In genomic region chr2:17574406-17575073, GRCh38 we compare ENCODE assay signal across 22 cellular contexts. TPM values are rescaled to one million over a fixed set of nuclear protein-coding genes. Genes with fewer than 3 reads are reported as not detected.
DNase-seq lines count a peak whose midpoint lies in the region; ATAC-seq, FAIRE-seq and TF ChIP-seq lines count a peak whose summit lies in the region.
"Had no signal": no experiment of that assay in that cellular context is flagged by ENCODE, and none has a peak within 500 bp of the region (broad histone marks: within the 10 kb centered on the region; RNA-seq: fewer than 3 reads in every experiment).

No MANE protein-coding gene starts in this region.

- no peak overlapping the region for H3K4ac ChIP-seq in mesendoderm (ENCODE audit: low read depth, low read length)

- no peak overlapping the region for H3K56ac ChIP-seq in mesendoderm (ENCODE audit: low read length)

- H2BK5ac ChIP-seq in mesendoderm (ENCODE audit: low read length): no peak overlapping the region

- no peak for TF ChIP-seq CTCF in HepG2 (CRISPR knock-in tag; IDR thresholded peaks at IDR 0.05)
- no peak for TF ChIP-seq CTCF in right lobe of liver (IDR thresholded peaks at IDR 0.05)

- H4K8ac ChIP-seq in mesendoderm (ENCODE audit: low read depth, low read length): no peak overlapping the region

- H2AFZ ChIP-seq in HepG2 (ENCODE audit: low read length): no peak overlapping the region

- POLR2A ChIA-PET in HepG2 (lab: Yijun Ruan, JAX): interaction anchor here (1.1 to 2.6 kb wide), 4 partner anchors 20 to 34 kb away, joined by 3 to 11 read pairs (median 6); partner anchors contain the start of gene VSNL1

- no peak for FAIRE-seq in HepG2 (lab: Jason Lieb, UNC)
- FAIRE-seq: A204.1, GM12892, K562 had no signal

- H2BK15ac ChIP-seq in mesendoderm (replicated peaks; ENCODE audit: low read depth): peak overlapping the region; percentile 36

- BruUV-seq in HepG2 (replicated peaks; lab: Mats Ljungman, UMichigan): no TSS peak

- no peak overlapping the region for H2AK5ac ChIP-seq in mesendoderm (ENCODE audit: low read length)

- 95% methylated on average over 3 of the region's 3 CpGs for WGBS in HepG2 (ENCODE audit: low lambda C conversion rate)
- 84% methylated on average over 3 of the region's 3 CpGs for WGBS in right lobe of liver (ENCODE audit: insufficient coverage, low coverage, low lambda C conversion rate, missing lambda C conversion rate)
- no CpG with 5 or more reads among the region's 3 CpGs for WGBS in mesendoderm (ENCODE audit: extremely low coverage, insufficient coverage, low lambda C conversion rate)

- peak overlapping the region; percentile 5 for H3K27ac ChIP-seq in HepG2 (ENCODE audit: extremely low read length, insufficient read depth, low read length)
- H3K27ac ChIP-seq in right lobe of liver: no peak overlapping the region
- no peak overlapping the region for H3K27ac ChIP-seq in mesendoderm (ENCODE audit: low read depth, low read length)
- H3K27ac ChIP-seq: BLaER1, HL-60 had no signal

- CTCF ChIA-PET in HepG2 (lab: Yijun Ruan, JAX; ENCODE audit: low intra/inter-chr PET ratio, low total read pairs): no interaction called here

- H3K4me3 ChIP-seq in HepG2 (replicated peaks in 1 of 3; ENCODE audit: insufficient read depth in 1 of 3, low read depth in 2 of 3, low read length in 3 of 3) (no peak overlapping the region), right lobe of liver (no peak overlapping the region), MG63 (no peak overlapping the region), mesendoderm (ENCODE audit: low read length) (no peak overlapping the region)
- H3K4me3 ChIP-seq: BLaER1, K562 had no signal

- H3K4me1 ChIP-seq in HepG2 (ENCODE audit: insufficient read depth, low read length): peaks cover 52% of the 10 kb centered on the region
- no peaks in the 10 kb centered on the region for H3K4me1 ChIP-seq in right lobe of liver
- peaks cover 13% of the 10 kb centered on the region for H3K4me1 ChIP-seq in mesendoderm (ENCODE audit: control insufficient read depth, low read depth, low read length)
- H3K4me1 ChIP-seq: BLaER1 had no signal

- intact Hi-C loops in HepG2 (cut with micrococcal nuclease; ENCODE audit: unreplicated experiment): loop anchor here (5.0 kb wide), 1 partner anchor 262 kb away; no protein-coding TSS in a partner anchor
- intact Hi-C loops in right lobe of liver (cut with DNase I): loop anchor here in 1 of 2 donors (10.0 kb wide), 1 partner anchor 100 kb away; no protein-coding TSS in a partner anchor

- ATAC-seq in HepG2: no peak
- no peak for ATAC-seq in right lobe of liver
- ATAC-seq in GM19452 (IDR thresholded peaks at IDR 0.05; ENCODE audit: unreplicated experiment): no peak
- ATAC-seq: K562 had no signal

- no peak overlapping the region for H4K5ac ChIP-seq in mesendoderm (ENCODE audit: low read length)

- H3K79me1 ChIP-seq in mesendoderm (ENCODE audit: low read length): no peaks in the 10 kb centered on the region

- no peak overlapping the region for H3K23ac ChIP-seq in mesendoderm (ENCODE audit: low read length)

- no peak overlapping the region for H3K18ac ChIP-seq in mesendoderm (ENCODE audit: low read length)

- no peak overlapping the region for H3K4me2 ChIP-seq in HepG2 (ENCODE audit: low read depth, low read length)
- H3K4me2 ChIP-seq in mesendoderm (ENCODE audit: low read length): no peak overlapping the region
- H3K4me2 ChIP-seq: BLaER1 had no signal

- no peaks in the 10 kb centered on the region for H3K27me3 ChIP-seq in HepG2 (ENCODE audit: control insufficient read depth in 1 of 2, insufficient read depth in 2 of 2, low read length in 2 of 2)
- H3K27me3 ChIP-seq in right lobe of liver: no peaks in the 10 kb centered on the region
- no peaks in the 10 kb centered on the region for H3K27me3 ChIP-seq in MG63
- no peaks in the 10 kb centered on the region for H3K27me3 ChIP-seq in mesendoderm (ENCODE audit: insufficient read depth, low read length, poor library complexity)
- H3K27me3 ChIP-seq: BLaER1 had no signal

- TF ChIP-seq EP300 in HepG2 (IDR thresholded peaks at IDR 0.05; ENCODE audit: low read depth in 2 of 2, low read length in 2 of 2) (no peak), HepG2 (CRISPR knock-in tag; IDR thresholded peaks at IDR 0.05; ENCODE audit: borderline replicate concordance) (no peak)

- H3K36me3 ChIP-seq in HepG2 (replicated peaks in 1 of 2; ENCODE audit: control insufficient read depth in 1 of 2, insufficient read depth in 2 of 2, low read length in 2 of 2) (peaks cover 0 to 2% of the 10 kb centered on the region in 2 experiments; a peak in 1 of 5 replicates), right lobe of liver (no peaks in the 10 kb centered on the region), MG63 (no peaks in the 10 kb centered on the region), mesendoderm (ENCODE audit: control insufficient read depth, insufficient read depth, low read length) (no peaks in the 10 kb centered on the region)
- H3K36me3 ChIP-seq: BLaER1 had no signal

- in situ Hi-C loops in HepG2 (cut with HindIII; ENCODE audit: extremely low pct_ligation_motif_present, low pct_unique_long_range_greater_than_20kb): loop anchor here (5.0 kb wide), 1 partner anchor 102 kb away; no protein-coding TSS in a partner anchor

- no peak overlapping the region for H3K9ac ChIP-seq in HepG2 (ENCODE audit: insufficient read depth, low read depth, low read length)
- no peak overlapping the region for H3K9ac ChIP-seq in mesendoderm (ENCODE audit: low read length)
- H3K9ac ChIP-seq: BLaER1 had no signal

- no peak for TF ChIP-seq POLR2A in HepG2 (IDR thresholded peaks at IDR 0.05; ENCODE audit: insufficient read depth in 1 of 2, low read depth in 2 of 2, low read length in 2 of 2)
- TF ChIP-seq POLR2A in right lobe of liver (IDR thresholded peaks at IDR 0.05): no peak

- H3K9me3 ChIP-seq in HepG2 (ENCODE audit: low read length): no peaks in the 10 kb centered on the region
- H3K9me3 ChIP-seq in right lobe of liver: no peaks in the 10 kb centered on the region
- no peaks in the 10 kb centered on the region for H3K9me3 ChIP-seq in MG63
- H3K9me3 ChIP-seq: BLaER1 had no signal

- no peak overlapping the region for H2BK120ac ChIP-seq in mesendoderm (ENCODE audit: low read depth, low read length)

- H4K20me1 ChIP-seq in HepG2 (ENCODE audit: insufficient read depth, low read length): no peaks in the 10 kb centered on the region
- H4K20me1 ChIP-seq: BLaER1 had no signal

- TF ChIP-seq RAD21 in HepG2 (CRISPR knock-in tag; IDR thresholded peaks at IDR 0.05): no peak

- DNase-seq in HepG2 (ENCODE audit: low spot score) (no peak), right lobe of liver (no peak), MG63 (peak; percentile 10), astrocyte of the hippocampus (ENCODE audit: low read depth, low spot score) (peak; percentile 53), mesendoderm (no peak), globus pallidus (ENCODE audit: low spot score) (no peak)
- DNase-seq in activated naive CD4-positive, alpha-beta T cell treated with Interleukin-2 at 50 U/mL for 16 hours: no peak
- DNase-seq: CD4-positive, alpha-beta memory T cell; DMS153; DMS79; GDM1; HCEC 1CT; IMR-90 had no signal

- H3K79me2 ChIP-seq in HepG2 (ENCODE audit: insufficient read depth, low read length) (peaks cover 83% of the 10 kb centered on the region), mesendoderm (ENCODE audit: control insufficient read depth, insufficient read depth, low read length) (no peaks in the 10 kb centered on the region)

RNA-seq across cellular contexts. Expression of gene VSNL1, which starts 34.0 kb away (rescaled TPM):
- total RNA-seq in HepG2 (2016; rRNA removed; fragmentation: Illumina TruSeq; extraction: Trizol) (63.2 and 103 TPM in 2 replicates), right lobe of liver (10 to 100 TPM in 1 of 6 experiments, 1 to 10 TPM in 5; 2.1 to 12.1 (median 4.3) TPM)
- 11.8 and 12.1 TPM in 2 replicates for total RNA-seq in HepG2 (2016; cell fraction: cytosol; rRNA removed; fragmentation: Illumina TruSeq; extraction: Trizol; ENCODE audit: low read depth)
- total RNA-seq in HepG2 (2016; cell fraction: insoluble cytoplasmic fraction; rRNA removed; fragmentation: Illumina TruSeq; extraction: Trizol): 61.2 and 118 TPM in 2 replicates
- 28.5 and 29.9 TPM in 2 replicates for total RNA-seq in HepG2 (2016; cell fraction: membrane; rRNA removed; fragmentation: Illumina TruSeq; extraction: Trizol)
- total RNA-seq in HepG2 (2016; cell fraction: nucleus; rRNA removed; fragmentation: Illumina TruSeq; extraction: Trizol): 32.8 and 35.9 TPM in 2 replicates
- polyA plus RNA-seq in HepG2 (2011; rRNA removed): 62.8 and 95.9 TPM in 2 replicates
- 80.4 and 85.1 TPM in 2 replicates for polyA plus RNA-seq in HepG2 (2011; cell fraction: cytosol; rRNA removed)
- polyA plus RNA-seq in HepG2 (2011; cell fraction: nucleus; rRNA removed): 12.7 TPM in 2 replicates
- 72.6 and 115 TPM in 2 replicates for polyA plus RNA-seq in HepG2 (2012)
- 11.7 and 11.9 TPM in 2 replicates for polyA plus RNA-seq in HepG2 (2016; cell fraction: cytosol; fragmentation: Illumina TruSeq; extraction: Trizol; ENCODE audit: low read depth)
- polyA plus RNA-seq in HepG2 (2016; cell fraction: insoluble cytoplasmic fraction; fragmentation: Illumina TruSeq; extraction: Trizol; ENCODE audit: low read depth): 147 and 163 TPM in 2 replicates
- 29.7 TPM in 2 replicates for polyA plus RNA-seq in HepG2 (2016; cell fraction: membrane; fragmentation: Illumina TruSeq; extraction: Trizol; ENCODE audit: low read depth)
- 39.4 and 45.5 TPM in 2 replicates for polyA plus RNA-seq in HepG2 (2016; cell fraction: nucleus; fragmentation: Illumina TruSeq; extraction: Trizol; ENCODE audit: insufficient read depth, low read depth)
- 83.5 TPM in 1 of 2 replicates, not detected in the other for polyA minus RNA-seq in HepG2 (2011; rRNA and poly(A)+ RNA removed; ENCODE audit: low replicate concordance)
- polyA minus RNA-seq in HepG2 (2011; cell fraction: cytosol; rRNA and poly(A)+ RNA removed): 44.0 and 47.1 TPM in 2 replicates
- polyA minus RNA-seq in HepG2 (2011; cell fraction: nucleus; rRNA and poly(A)+ RNA removed): 39.8 and 52.0 TPM in 2 replicates
- total RNA-seq in MG63 (2014; rRNA removed; shearing (Covaris generic); ENCODE audit: low replicate concordance): 0.66 and 30.3 TPM in 2 replicates
- 63.8 TPM for polyA plus RNA-seq in mesendoderm (2013, experiment 1 of 2)
- 66.9 TPM for polyA plus RNA-seq in mesendoderm (2013, experiment 2 of 2)
- total RNA-seq: CD4-positive, alpha-beta memory T cell; HT1080; K562 had no signal
- polyA plus RNA-seq: CD14-positive monocyte; CD4-positive, alpha-beta memory T cell had no signal

RNA-seq across cellular contexts. Expression of gene RAD51AP2, which starts 56.3 kb away (rescaled TPM):
- total RNA-seq in HepG2 (2016; rRNA removed; fragmentation: Illumina TruSeq; extraction: Trizol) (0.07 and 0.11 TPM in 2 replicates), right lobe of liver (under 1 TPM in 3 of 6 experiments, not detected in 3; 0.12 to 0.31 (median 0.22) TPM)
- total RNA-seq in HepG2 (2016; cell fraction: cytosol; rRNA removed; fragmentation: Illumina TruSeq; extraction: Trizol; ENCODE audit: low read depth): not detected in 2 replicates
- 0.06 and 0.07 TPM in 2 replicates for total RNA-seq in HepG2 (2016; cell fraction: insoluble cytoplasmic fraction; rRNA removed; fragmentation: Illumina TruSeq; extraction: Trizol)
- total RNA-seq in HepG2 (2016; cell fraction: membrane; rRNA removed; fragmentation: Illumina TruSeq; extraction: Trizol): 0.06 and 0.07 TPM in 2 replicates
- 0.25 and 0.34 TPM in 2 replicates for total RNA-seq in HepG2 (2016; cell fraction: nucleus; rRNA removed; fragmentation: Illumina TruSeq; extraction: Trizol)
- 0.05 and 0.12 TPM in 2 replicates for polyA plus RNA-seq in HepG2 (2011; rRNA removed)
- 0.03 TPM in 1 of 2 replicates, not detected in the other for polyA plus RNA-seq in HepG2 (2011; cell fraction: cytosol; rRNA removed)
- polyA plus RNA-seq in HepG2 (2011; cell fraction: nucleus; rRNA removed): 0.23 and 0.24 TPM in 2 replicates
- 0.15 and 0.21 TPM in 2 replicates for polyA plus RNA-seq in HepG2 (2012)
- not detected in 2 replicates for polyA plus RNA-seq in HepG2 (2016; cell fraction: cytosol; fragmentation: Illumina TruSeq; extraction: Trizol; ENCODE audit: low read depth)
- 0.12 TPM in 1 of 2 replicates, not detected in the other for polyA plus RNA-seq in HepG2 (2016; cell fraction: insoluble cytoplasmic fraction; fragmentation: Illumina TruSeq; extraction: Trizol; ENCODE audit: low read depth)
- polyA plus RNA-seq in HepG2 (2016; cell fraction: membrane; fragmentation: Illumina TruSeq; extraction: Trizol; ENCODE audit: low read depth): 0.03 TPM in 1 of 2 replicates, not detected in the other
- 0.59 and 0.79 TPM in 2 replicates for polyA plus RNA-seq in HepG2 (2016; cell fraction: nucleus; fragmentation: Illumina TruSeq; extraction: Trizol; ENCODE audit: insufficient read depth, low read depth)
- not detected in 2 replicates for polyA minus RNA-seq in HepG2 (2011; rRNA and poly(A)+ RNA removed; ENCODE audit: low replicate concordance)
- polyA minus RNA-seq in HepG2 (2011; cell fraction: cytosol; rRNA and poly(A)+ RNA removed): not detected in 2 replicates
- 0.77 and 1.1 TPM in 2 replicates for polyA minus RNA-seq in HepG2 (2011; cell fraction: nucleus; rRNA and poly(A)+ RNA removed)
- total RNA-seq in MG63 (2014; rRNA removed; shearing (Covaris generic); ENCODE audit: low replicate concordance): not detected in 2 replicates
- 0.07 TPM for polyA plus RNA-seq in mesendoderm (2013, experiment 1 of 2)
- polyA plus RNA-seq in mesendoderm (2013, experiment 2 of 2): 0.07 TPM
- total RNA-seq: CD4-positive, alpha-beta memory T cell; Daoy; HT1080; IMR-90 had no signal
- polyA plus RNA-seq: CD14-positive monocyte; CD4-positive, alpha-beta memory T cell; IMR-90 had no signal

Comparison
In these comparisons a context has a peak if more than half of its experiments do, and no peak if none do; other contexts are left out.
1. DNase-seq: peak in MG63 (single experiment) and astrocyte of the hippocampus (single experiment); none in HepG2 (single experiment), right lobe of liver (0 of 3), mesendoderm (single experiment), globus pallidus (single experiment) and activated naive CD4-positive, alpha-beta T cell treated with Interleukin-2 at 50 U/mL for 16 hours (single experiment).